15 cellular contexts compared by ENCODE assay signal in genomic region chr6:136007355-136007754, GRCh38.
"Had no signal": no experiment of that assay in that cellular context is flagged by ENCODE, and none has a peak within 500 bp of the region (broad histone marks: within the 10 kb centered on the region; RNA-seq: fewer than 3 reads in every experiment).

No MANE protein-coding gene starts in this region.

- H3K27me3 Mint-ChIP-seq: activated naive CD8-positive, alpha-beta T cell; dendritic cell treated with granulocyte-macrophage colony-stimulating factor and Interleukin-4, amounts not matched to agents 40 ng/mL and 50 ng/mL, for 4 days; naive B cell had no signal

- H3K4me3 Mint-ChIP-seq: activated naive CD8-positive, alpha-beta T cell; activated T-helper 1 cell treated with anti-CD3 and anti-CD28 coated beads, Interleukin-12 subunit alpha, Interleukin-12 subunit beta, Interleukin-2, Interleukin-4 antibody, amounts not matched to agents 30 ng/mL and 10 ng/mL and 1 ng/mL, durations not matched to agents 14 hours and 24 hours and 36 hours; dendritic cell treated with granulocyte-macrophage colony-stimulating factor and Interleukin-4, amounts not matched to agents 40 ng/mL and 50 ng/mL, for 4 days; effector memory CD8-positive, alpha-beta T cell; naive B cell had no signal

- H3K27ac Mint-ChIP-seq: activated naive CD8-positive, alpha-beta T cell; activated T-helper 1 cell treated with anti-CD3 and anti-CD28 coated beads, Interleukin-12 subunit alpha, Interleukin-12 subunit beta, Interleukin-2, Interleukin-4 antibody, amounts not matched to agents 30 ng/mL and 10 ng/mL and 1 ng/mL, durations not matched to agents 14 hours and 24 hours and 36 hours; dendritic cell treated with granulocyte-macrophage colony-stimulating factor and Interleukin-4, amounts not matched to agents 40 ng/mL and 50 ng/mL, for 4 days; effector memory CD8-positive, alpha-beta T cell; naive B cell had no signal

- DNase-seq: activated CD4-positive, alpha-beta T cell treated with anti-CD3 and anti-CD28 coated beads for 1 hour; activated gamma-delta T cell treated with Interleukin-2 at 50 U/mL for 16 hours; effector memory CD8-positive, alpha-beta T cell; esophagus squamous epithelium; mesenchymal stem cell; mucosa of descending colon; naive B cell; ovary; psoas muscle; right cardiac atrium; stimulated activated naive CD8-positive, alpha-beta T cell treated with anti-CD3 and anti-CD28 coated beads, Interleukin-15, Interleukin-2, amounts not matched to agents 100 U/mL and 50 U/mL, for 24 hours; substantia nigra had no signal
